Comparison of ENCODE assay signal across 3 cellular contexts in genomic region chr6:99836471-99836870, GRCh38.
TF ChIP-seq lines count a peak whose summit lies in the region.

No MANE protein-coding gene starts in this region.

TF ChIP-seq in HEK293, 187 proteins besides CTCF, POLR2A, EP300 and RAD21:
- TF ChIP-seq AEBP2 (tag by site-specific recombination; IDR thresholded peaks at IDR 0.05; ENCODE audit: borderline replicate concordance) (no peak), SCRT2 (tag by site-specific recombination; IDR thresholded peaks at IDR 0.05) (peak; percentile 47; the same call in 1 of the 2 replicates)

TF ChIP-seq in IMR-90, 13 proteins besides CTCF, POLR2A, EP300 and RAD21 (continued from another document):
- TF ChIP-seq CEBPB (IDR thresholded peaks at IDR 0.05; ENCODE audit: low read depth, low read length) (no peak), USF2 (IDR thresholded peaks at IDR 0.05; ENCODE audit: low read depth, low read length) (no peak), CHD1 (IDR thresholded peaks at IDR 0.05; ENCODE audit: low read depth, low read length) (no peak), FOS (IDR thresholded peaks at IDR 0.05; ENCODE audit: low read depth, low read length) (no peak), NFE2L2 (IDR thresholded peaks at IDR 0.05; ENCODE audit: low read depth, low read length) (no peak), RFX5 (IDR thresholded peaks at IDR 0.05; ENCODE audit: low read depth, low read length) (no peak), MAFK (IDR thresholded peaks at IDR 0.05; ENCODE audit: low read depth, low read length) (no peak), ELK1 (IDR thresholded peaks at IDR 0.05; ENCODE audit: borderline replicate concordance, low read depth, low read length) (no peak), SMC3 (IDR thresholded peaks at IDR 0.05; ENCODE audit: low read depth, low read length) (no peak), MXI1 (IDR thresholded peaks at IDR 0.05; ENCODE audit: borderline replicate concordance, low read depth, low read length) (no peak), MAZ (IDR thresholded peaks at IDR 0.05; ENCODE audit: borderline replicate concordance, low read depth, low read length) (no peak), BHLHE40 (IDR thresholded peaks at IDR 0.05; ENCODE audit: low read depth, low read length) (no peak)

TF ChIP-seq in HEK293T, 16 proteins besides CTCF, POLR2A, EP300 and RAD21 (continued from another document):
- TF ChIP-seq ELF4 (IDR thresholded peaks at IDR 0.05): no peak
